In genomic region chr12:105341620-105342019, GRCh38 we compare ENCODE assay signal across 1 cellular context.
A peak's percentile ranks its signal among the peaks of the same experiment; 100 is the strongest.
TF ChIP-seq lines count a peak whose summit lies in the region.

No MANE protein-coding gene starts in this region.

TF ChIP-seq in GM12878, 131 proteins besides CTCF, POLR2A, EP300 and RAD21:
- TF ChIP-seq CBX5 (IDR thresholded peaks at IDR 0.05; ENCODE audit: low read depth): peak; percentile 48; the same call in 1 of the 2 replicates
- TF ChIP-seq YY1 (IDR thresholded peaks at IDR 0.05; ENCODE audit: low read depth, low read length): 0 out of 2 replicates have a peak, but pooled peaks have one; percentile 22
TF ChIP-seq in GM12878: peak in this region for 2; not testable (repeated sequence) for 129.
